ENCODE assay signal across 14 cellular contexts in genomic region chr5:154397652-154398406, GRCh38. TPM values are rescaled to one million over a fixed set of nuclear protein-coding genes. Genes with fewer than 3 reads are reported as not detected.
DNase-seq lines count a peak whose midpoint lies in the region; TF ChIP-seq lines count a peak whose summit lies in the region.
"Had no signal": no experiment of that assay in that cellular context is flagged by ENCODE, and none has a peak within 500 bp of the region (broad histone marks: within the 10 kb centered on the region; RNA-seq: fewer than 3 reads in every experiment).

No MANE protein-coding gene starts in this region.

- intact Hi-C loops in colonic mucosa (cut with DNase I) = loop anchor here (5.0 kb wide), 1 partner anchor 211 kb away; no protein-coding TSS in a partner anchor
- intact Hi-C loops in dorsolateral prefrontal cortex (cut with DNase I) = no loop called here
- intact Hi-C loops in sigmoid colon (cut with DNase I) = no loop called here
- intact Hi-C loops in uterus (cut with DNase I; ENCODE audit: low total_unique reads) = no loop called here

- H3K9ac ChIP-seq in colonic mucosa (ENCODE audit: low read depth in 2 of 2, low read length in 2 of 2) = no peak overlapping the region

- H3K4me1 ChIP-seq in BE2C (peaks cover 16% of the 10 kb centered on the region), colonic mucosa (peaks cover 6% of the 10 kb centered on the region), sigmoid colon (no peaks in the 10 kb centered on the region), uterus (no peaks in the 10 kb centered on the region)

- no peaks in the 10 kb centered on the region for H3K36me3 ChIP-seq in BE2C
- no peaks in the 10 kb centered on the region for H3K36me3 ChIP-seq in colonic mucosa
- H3K36me3 ChIP-seq in sigmoid colon = peaks cover 0 to 13% (median 0%) of the 10 kb centered on the region in 4 donors
- H3K36me3 ChIP-seq in uterus = no peaks in the 10 kb centered on the region
- H3K36me3 ChIP-seq: WERI-Rb-1 had no signal

- no peak for TF ChIP-seq EP300 in sigmoid colon (IDR thresholded peaks at IDR 0.05)

- peak; percentile 78 for DNase-seq in BE2C
- no peak for DNase-seq in LNCaP clone FGC (ENCODE audit: low read depth)
- DNase-seq in NCI-H510A treated with DMSO at 0.1 percent for 48 hours (lab: John Stamatoyannopoulos, UW) = peak; percentile 36
- DNase-seq in colonic mucosa = peak; percentile 79
- DNase-seq in dorsolateral prefrontal cortex = no peak
- no peak for DNase-seq in pons (ENCODE audit: low spot score)
- no peak for DNase-seq in sigmoid colon
- no peak for DNase-seq in uterus
- DNase-seq: activated CD8-positive, alpha-beta memory T cell treated with anti-CD3 and anti-CD28 coated beads, Interleukin-2, amount 50 U/mL, for 4 hours; EL; midbrain; SHP77 treated with DMSO at 0.1 percent for 48 hours; WERI-Rb-1 had no signal

- H3K27ac ChIP-seq in colonic mucosa (no peak overlapping the region), dorsolateral prefrontal cortex (no peak overlapping the region), sigmoid colon (no peak overlapping the region), uterus (no peak overlapping the region)
- H3K27ac ChIP-seq: coronary artery, WERI-Rb-1 had no signal

- TF ChIP-seq POLR2A in sigmoid colon (IDR thresholded peaks at IDR 0.05) (no peak), uterus (IDR thresholded peaks at IDR 0.05) (no peak)

- WGBS in sigmoid colon, 2 donors = 27 to 55% methylated on average over 10 of the region's 10 CpGs

- H3K9me3 ChIP-seq in BE2C (no peaks in the 10 kb centered on the region), colonic mucosa (no peaks in the 10 kb centered on the region), sigmoid colon (no peaks in the 10 kb centered on the region), uterus (no peaks in the 10 kb centered on the region)

- H3K4me3 ChIP-seq in BE2C (ENCODE audit: low read depth, low read length) (no peak overlapping the region), LNCaP clone FGC (ENCODE audit: low read depth, low read length) (no peak overlapping the region), colonic mucosa (no peak overlapping the region), dorsolateral prefrontal cortex (no peak overlapping the region), sigmoid colon (no peak overlapping the region), uterus (no peak overlapping the region)
- H3K4me3 ChIP-seq: coronary artery had no signal

- TF ChIP-seq CTCF in BE2C (IDR thresholded peaks at IDR 0.05; ENCODE audit: low read depth, low read length) (peak; percentile 42), LNCaP clone FGC (IDR thresholded peaks at IDR 0.05; ENCODE audit: control insufficient read depth, extremely low read depth, insufficient read depth) (peak; percentile 23; the same call in 1 of the 2 replicates), colonic mucosa (IDR thresholded peaks at IDR 0.05) (no peak), dorsolateral prefrontal cortex (IDR thresholded peaks at IDR 0.05 in 54 of 56, conservative IDR thresholded peaks at IDR 0.05 in 2 of 56; ENCODE audit: low read depth in 1 of 56, partially characterized antibody in 56 of 56) (no peak), sigmoid colon (IDR thresholded peaks at IDR 0.05) (no peak), uterus (IDR thresholded peaks at IDR 0.05) (no peak)

- H3K27me3 ChIP-seq in BE2C (no peaks in the 10 kb centered on the region), colonic mucosa (no peaks in the 10 kb centered on the region), dorsolateral prefrontal cortex (no peaks in the 10 kb centered on the region), sigmoid colon (no peaks in the 10 kb centered on the region), uterus (no peaks in the 10 kb centered on the region)

RNA-seq across cellular contexts. Expression of gene SAP30L, which starts 48.0 kb away (rescaled TPM):
- polyA plus RNA-seq in BE2C (2012; ENCODE audit: insufficient read depth, insufficient read length, low read depth) = 27.3 TPM
- 10 to 100 TPM; 38.2 to 47.0 TPM for total RNA-seq in colonic mucosa
- 10 to 100 TPM; 22.8 to 74.9 (median 44.4) TPM for total RNA-seq in dorsolateral prefrontal cortex
- total RNA-seq in sigmoid colon = 10 to 100 TPM; 36.0 to 51.7 (median 42.9) TPM
- 10 to 100 TPM; 17.8 to 27.6 (median 24.5) TPM for polyA plus RNA-seq in sigmoid colon
- 10 to 100 TPM in 3 of 4 donors, 1 to 10 TPM in 1; 9.5 to 61.7 (median 31.2) TPM for total RNA-seq in uterus

Comparison
In these comparisons a context has a peak if more than half of its experiments do, and no peak if none do; other contexts are left out.
1. DNase-seq: peak in BE2C (single experiment), NCI-H510A treated with DMSO at 0.1 percent for 48 hours (single experiment) and colonic mucosa (single experiment); none in LNCaP clone FGC (single experiment), dorsolateral prefrontal cortex (0 of 10), pons (single experiment), sigmoid colon (single experiment) and uterus (0 of 2).
2. CTCF ChIP-seq: peak in BE2C (single experiment) and LNCaP clone FGC (single experiment); none in colonic mucosa (single experiment), dorsolateral prefrontal cortex (0 of 56), sigmoid colon (0 of 4) and uterus (0 of 4).